Comparison of ENCODE assay signal across 1 cellular context in the genomic region with DNA sequence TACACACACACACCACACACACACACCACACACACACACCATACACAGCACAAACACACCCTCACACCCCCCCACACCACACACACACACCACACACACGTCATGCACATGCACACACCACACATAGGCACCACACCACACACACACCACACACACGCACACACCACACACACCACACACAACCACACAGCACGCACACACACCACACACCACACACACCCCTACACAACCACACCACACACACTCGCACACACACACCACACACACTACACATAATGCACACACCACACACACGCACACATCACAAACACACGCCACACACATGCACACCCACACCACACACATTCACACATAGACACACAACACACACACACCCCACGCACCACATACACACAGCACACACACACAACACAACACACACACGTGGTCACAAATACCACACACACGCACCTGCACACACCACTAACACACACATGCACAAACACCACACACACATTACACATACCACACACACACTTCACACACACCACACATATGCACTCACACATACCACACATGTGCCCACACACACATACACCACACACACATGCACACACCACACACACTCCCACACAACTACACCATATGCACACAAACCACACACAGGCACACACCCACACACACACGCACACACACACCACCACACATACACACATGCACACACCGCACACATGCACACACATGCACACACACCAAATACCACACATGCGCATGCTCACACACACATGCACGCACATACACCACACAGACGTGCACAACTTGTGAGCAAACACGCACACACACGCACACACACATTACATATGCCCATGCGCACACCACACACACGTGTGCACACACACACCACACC.
A peak's percentile ranks its signal among the peaks of the same experiment; 100 is the strongest.
TF ChIP-seq lines count a peak whose summit lies in the region.

No MANE protein-coding gene starts in this region.

TF ChIP-seq in HepG2, 621 proteins besides CTCF, POLR2A, EP300 and RAD21 (continues in another document):
- TF ChIP-seq, protein P1, sequence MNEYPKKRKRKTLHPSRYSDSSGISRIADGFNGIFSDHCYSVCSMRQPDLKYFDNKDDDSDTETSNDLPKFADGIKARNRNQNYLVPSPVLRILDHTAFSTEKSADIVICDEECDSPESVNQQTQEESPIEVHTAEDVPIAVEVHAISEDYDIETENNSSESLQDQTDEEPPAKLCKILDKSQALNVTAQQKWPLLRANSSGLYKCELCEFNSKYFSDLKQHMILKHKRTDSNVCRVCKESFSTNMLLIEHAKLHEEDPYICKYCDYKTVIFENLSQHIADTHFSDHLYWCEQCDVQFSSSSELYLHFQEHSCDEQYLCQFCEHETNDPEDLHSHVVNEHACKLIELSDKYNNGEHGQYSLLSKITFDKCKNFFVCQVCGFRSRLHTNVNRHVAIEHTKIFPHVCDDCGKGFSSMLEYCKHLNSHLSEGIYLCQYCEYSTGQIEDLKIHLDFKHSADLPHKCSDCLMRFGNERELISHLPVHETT (CRISPR knock-in tag; conservative IDR thresholded peaks at IDR 0.05), result no peak
- TF ChIP-seq HOXA3 (CRISPR knock-in tag; IDR thresholded peaks at IDR 0.05), result no peak
- TF ChIP-seq ZFYVE20 (CRISPR knock-in tag; IDR thresholded peaks at IDR 0.05; ENCODE audit: borderline replicate concordance, low read depth), result no peak
- TF ChIP-seq, protein P2, sequence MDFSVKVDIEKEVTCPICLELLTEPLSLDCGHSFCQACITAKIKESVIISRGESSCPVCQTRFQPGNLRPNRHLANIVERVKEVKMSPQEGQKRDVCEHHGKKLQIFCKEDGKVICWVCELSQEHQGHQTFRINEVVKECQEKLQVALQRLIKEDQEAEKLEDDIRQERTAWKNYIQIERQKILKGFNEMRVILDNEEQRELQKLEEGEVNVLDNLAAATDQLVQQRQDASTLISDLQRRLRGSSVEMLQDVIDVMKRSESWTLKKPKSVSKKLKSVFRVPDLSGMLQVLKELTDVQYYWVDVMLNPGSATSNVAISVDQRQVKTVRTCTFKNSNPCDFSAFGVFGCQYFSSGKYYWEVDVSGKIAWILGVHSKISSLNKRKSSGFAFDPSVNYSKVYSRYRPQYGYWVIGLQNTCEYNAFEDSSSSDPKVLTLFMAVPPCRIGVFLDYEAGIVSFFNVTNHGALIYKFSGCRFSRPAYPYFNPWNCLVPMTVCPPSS (IDR thresholded peaks at IDR 0.05), result peak; percentile 94
- TF ChIP-seq SRF (IDR thresholded peaks at IDR 0.05; ENCODE audit: low read depth, low read length), result no peak
- TF ChIP-seq, protein P3, sequence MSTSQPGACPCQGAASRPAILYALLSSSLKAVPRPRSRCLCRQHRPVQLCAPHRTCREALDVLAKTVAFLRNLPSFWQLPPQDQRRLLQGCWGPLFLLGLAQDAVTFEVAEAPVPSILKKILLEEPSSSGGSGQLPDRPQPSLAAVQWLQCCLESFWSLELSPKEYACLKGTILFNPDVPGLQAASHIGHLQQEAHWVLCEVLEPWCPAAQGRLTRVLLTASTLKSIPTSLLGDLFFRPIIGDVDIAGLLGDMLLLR (CRISPR knock-in tag; IDR thresholded peaks at IDR 0.05), result no peak
- peak; percentile 70; the same call in 1 of the 2 replicates for TF ChIP-seq MTA1 (CRISPR knock-in tag; IDR thresholded peaks at IDR 0.05; ENCODE audit: borderline replicate concordance)
- no peak for TF ChIP-seq KLF11 (CRISPR knock-in tag; IDR thresholded peaks at IDR 0.05)
- TF ChIP-seq HNRNPLL (IDR thresholded peaks at IDR 0.05; ENCODE audit: low read depth, low read length, poor library complexity, severe bottlenecking), result peak; percentile 52
- no peak for TF ChIP-seq POGZ (CRISPR knock-in tag; IDR thresholded peaks at IDR 0.05)
- TF ChIP-seq, protein P4, sequence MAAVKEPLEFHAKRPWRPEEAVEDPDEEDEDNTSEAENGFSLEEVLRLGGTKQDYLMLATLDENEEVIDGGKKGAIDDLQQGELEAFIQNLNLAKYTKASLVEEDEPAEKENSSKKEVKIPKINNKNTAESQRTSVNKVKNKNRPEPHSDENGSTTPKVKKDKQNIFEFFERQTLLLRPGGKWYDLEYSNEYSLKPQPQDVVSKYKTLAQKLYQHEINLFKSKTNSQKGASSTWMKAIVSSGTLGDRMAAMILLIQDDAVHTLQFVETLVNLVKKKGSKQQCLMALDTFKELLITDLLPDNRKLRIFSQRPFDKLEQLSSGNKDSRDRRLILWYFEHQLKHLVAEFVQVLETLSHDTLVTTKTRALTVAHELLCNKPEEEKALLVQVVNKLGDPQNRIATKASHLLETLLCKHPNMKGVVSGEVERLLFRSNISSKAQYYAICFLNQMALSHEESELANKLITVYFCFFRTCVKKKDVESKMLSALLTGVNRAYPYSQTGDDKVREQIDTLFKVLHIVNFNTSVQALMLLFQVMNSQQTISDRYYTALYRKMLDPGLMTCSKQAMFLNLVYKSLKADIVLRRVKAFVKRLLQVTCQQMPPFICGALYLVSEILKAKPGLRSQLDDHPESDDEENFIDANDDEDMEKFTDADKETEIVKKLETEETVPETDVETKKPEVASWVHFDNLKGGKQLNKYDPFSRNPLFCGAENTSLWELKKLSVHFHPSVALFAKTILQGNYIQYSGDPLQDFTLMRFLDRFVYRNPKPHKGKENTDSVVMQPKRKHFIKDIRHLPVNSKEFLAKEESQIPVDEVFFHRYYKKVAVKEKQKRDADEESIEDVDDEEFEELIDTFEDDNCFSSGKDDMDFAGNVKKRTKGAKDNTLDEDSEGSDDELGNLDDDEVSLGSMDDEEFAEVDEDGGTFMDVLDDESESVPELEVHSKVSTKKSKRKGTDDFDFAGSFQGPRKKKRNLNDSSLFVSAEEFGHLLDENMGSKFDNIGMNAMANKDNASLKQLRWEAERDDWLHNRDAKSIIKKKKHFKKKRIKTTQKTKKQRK (IDR thresholded peaks at IDR 0.05; ENCODE audit: low read length), result no peak
- TF ChIP-seq, protein P5, sequence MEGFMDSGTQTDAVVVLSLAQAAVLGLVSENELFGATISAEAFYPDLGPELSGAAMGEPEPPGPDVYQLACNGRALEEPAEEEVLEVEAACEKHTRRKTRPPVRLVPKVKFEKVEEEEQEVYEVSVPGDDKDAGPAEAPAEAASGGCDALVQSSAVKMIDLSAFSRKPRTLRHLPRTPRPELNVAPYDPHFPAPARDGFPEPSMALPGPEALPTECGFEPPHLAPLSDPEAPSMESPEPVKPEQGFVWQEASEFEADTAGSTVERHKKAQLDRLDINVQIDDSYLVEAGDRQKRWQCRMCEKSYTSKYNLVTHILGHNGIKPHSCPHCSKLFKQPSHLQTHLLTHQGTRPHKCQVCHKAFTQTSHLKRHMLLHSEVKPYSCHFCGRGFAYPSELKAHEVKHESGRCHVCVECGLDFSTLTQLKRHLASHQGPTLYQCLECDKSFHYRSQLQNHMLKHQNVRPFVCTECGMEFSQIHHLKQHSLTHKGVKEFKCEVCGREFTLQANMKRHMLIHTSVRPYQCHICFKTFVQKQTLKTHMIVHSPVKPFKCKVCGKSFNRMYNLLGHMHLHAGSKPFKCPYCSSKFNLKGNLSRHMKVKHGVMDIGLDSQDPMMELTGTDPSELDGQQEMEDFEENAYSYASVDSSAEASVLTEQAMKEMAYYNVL (CRISPR knock-in tag; IDR thresholded peaks at IDR 0.05; ENCODE audit: borderline replicate concordance), result no peak
- no peak for TF ChIP-seq RFX1 (IDR thresholded peaks at IDR 0.05)
- no peak for TF ChIP-seq CBX5 (CRISPR knock-in tag; IDR thresholded peaks at IDR 0.05; ENCODE audit: borderline replicate concordance)
- TF ChIP-seq ZNF496 (CRISPR knock-in tag; IDR thresholded peaks at IDR 0.05; ENCODE audit: insufficient replicate concordance), result no peak
- TF ChIP-seq, protein P6, sequence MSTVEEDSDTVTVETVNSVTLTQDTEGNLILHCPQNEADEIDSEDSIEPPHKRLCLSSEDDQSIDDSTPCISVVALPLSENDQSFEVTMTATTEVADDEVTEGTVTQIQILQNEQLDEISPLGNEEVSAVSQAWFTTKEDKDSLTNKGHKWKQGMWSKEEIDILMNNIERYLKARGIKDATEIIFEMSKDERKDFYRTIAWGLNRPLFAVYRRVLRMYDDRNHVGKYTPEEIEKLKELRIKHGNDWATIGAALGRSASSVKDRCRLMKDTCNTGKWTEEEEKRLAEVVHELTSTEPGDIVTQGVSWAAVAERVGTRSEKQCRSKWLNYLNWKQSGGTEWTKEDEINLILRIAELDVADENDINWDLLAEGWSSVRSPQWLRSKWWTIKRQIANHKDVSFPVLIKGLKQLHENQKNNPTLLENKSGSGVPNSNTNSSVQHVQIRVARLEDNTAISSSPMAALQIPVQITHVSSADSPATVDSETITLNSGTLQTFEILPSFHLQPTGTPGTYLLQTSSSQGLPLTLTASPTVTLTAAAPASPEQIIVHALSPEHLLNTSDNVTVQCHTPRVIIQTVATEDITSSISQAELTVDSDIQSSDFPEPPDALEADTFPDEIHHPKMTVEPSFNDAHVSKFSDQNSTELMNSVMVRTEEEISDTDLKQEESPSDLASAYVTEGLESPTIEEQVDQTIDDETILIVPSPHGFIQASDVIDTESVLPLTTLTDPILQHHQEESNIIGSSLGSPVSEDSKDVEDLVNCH (CRISPR knock-in tag; IDR thresholded peaks at IDR 0.05), result no peak
- TF ChIP-seq EED (CRISPR knock-in tag; IDR thresholded peaks at IDR 0.05), result no peak
- TF ChIP-seq MAFG (CRISPR knock-in tag; IDR thresholded peaks at IDR 0.05), result no peak
- TF ChIP-seq ZNF350 (CRISPR knock-in tag; IDR thresholded peaks at IDR 0.05; ENCODE audit: borderline replicate concordance, low read depth), result no peak
- no peak for TF ChIP-seq ISX (CRISPR knock-in tag; conservative IDR thresholded peaks at IDR 0.05)
- TF ChIP-seq NFKB2 (CRISPR knock-in tag; IDR thresholded peaks at IDR 0.05; ENCODE audit: borderline replicate concordance), result no peak
- TF ChIP-seq, protein P7, sequence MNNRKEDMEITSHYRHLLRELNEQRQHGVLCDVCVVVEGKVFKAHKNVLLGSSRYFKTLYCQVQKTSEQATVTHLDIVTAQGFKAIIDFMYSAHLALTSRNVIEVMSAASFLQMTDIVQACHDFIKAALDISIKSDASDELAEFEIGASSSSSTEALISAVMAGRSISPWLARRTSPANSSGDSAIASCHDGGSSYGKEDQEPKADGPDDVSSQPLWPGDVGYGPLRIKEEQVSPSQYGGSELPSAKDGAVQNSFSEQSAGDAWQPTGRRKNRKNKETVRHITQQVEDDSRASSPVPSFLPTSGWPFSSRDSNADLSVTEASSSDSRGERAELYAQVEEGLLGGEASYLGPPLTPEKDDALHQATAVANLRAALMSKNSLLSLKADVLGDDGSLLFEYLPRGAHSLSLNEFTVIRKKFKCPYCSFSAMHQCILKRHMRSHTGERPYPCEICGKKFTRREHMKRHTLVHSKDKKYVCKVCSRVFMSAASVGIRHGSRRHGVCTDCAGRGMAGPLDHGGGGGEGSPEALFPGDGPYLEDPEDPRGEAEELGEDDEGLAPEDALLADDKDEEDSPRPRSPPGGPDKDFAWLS (CRISPR knock-in tag; IDR thresholded peaks at IDR 0.05; ENCODE audit: borderline replicate concordance), result peak; percentile 61; the same call in 1 of the 2 replicates
- no peak for TF ChIP-seq ZNF879 (CRISPR knock-in tag; IDR thresholded peaks at IDR 0.05)
- TF ChIP-seq ZNF343 (CRISPR knock-in tag; IDR thresholded peaks at IDR 0.05), result no peak
- TF ChIP-seq ATF7 (IDR thresholded peaks at IDR 0.05), result peak; percentile 6; the same call in 1 of the 2 replicates
- TF ChIP-seq ATF7 (CRISPR knock-in tag; IDR thresholded peaks at IDR 0.05), result no peak
- TF ChIP-seq FOXP1 (IDR thresholded peaks at IDR 0.05), result no peak
- no peak for TF ChIP-seq FOXP1 (CRISPR knock-in tag; IDR thresholded peaks at IDR 0.05)
- TF ChIP-seq ZNF431 (CRISPR knock-in tag; IDR thresholded peaks at IDR 0.05; ENCODE audit: borderline replicate concordance, low read depth), result 0 out of 2 replicates have a peak, but pooled peaks have one; percentile 25
- TF ChIP-seq REPIN1 (CRISPR knock-in tag; IDR thresholded peaks at IDR 0.05; ENCODE audit: borderline replicate concordance, low read depth), result no peak
- TF ChIP-seq, protein P8, sequence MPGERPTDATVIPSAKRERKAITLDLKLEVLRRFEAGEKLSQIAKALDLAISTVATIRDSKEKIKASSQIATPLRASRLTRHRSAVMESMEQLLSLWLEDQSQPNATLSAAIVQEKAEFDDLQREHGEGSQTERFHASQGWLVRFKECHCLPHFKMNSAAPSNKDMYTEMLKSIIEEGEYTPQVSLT (CRISPR knock-in tag; IDR thresholded peaks at IDR 0.05; ENCODE audit: borderline replicate concordance, low read depth), result no peak
- TF ChIP-seq, protein P9, sequence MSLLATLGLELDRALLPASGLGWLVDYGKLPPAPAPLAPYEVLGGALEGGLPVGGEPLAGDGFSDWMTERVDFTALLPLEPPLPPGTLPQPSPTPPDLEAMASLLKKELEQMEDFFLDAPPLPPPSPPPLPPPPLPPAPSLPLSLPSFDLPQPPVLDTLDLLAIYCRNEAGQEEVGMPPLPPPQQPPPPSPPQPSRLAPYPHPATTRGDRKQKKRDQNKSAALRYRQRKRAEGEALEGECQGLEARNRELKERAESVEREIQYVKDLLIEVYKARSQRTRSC (CRISPR knock-in tag; IDR thresholded peaks at IDR 0.05; ENCODE audit: low read depth), result 0 out of 2 replicates have a peak, but pooled peaks have one; percentile 55
- no peak for TF ChIP-seq RFXANK (CRISPR knock-in tag; IDR thresholded peaks at IDR 0.05)
- TF ChIP-seq, protein P10, sequence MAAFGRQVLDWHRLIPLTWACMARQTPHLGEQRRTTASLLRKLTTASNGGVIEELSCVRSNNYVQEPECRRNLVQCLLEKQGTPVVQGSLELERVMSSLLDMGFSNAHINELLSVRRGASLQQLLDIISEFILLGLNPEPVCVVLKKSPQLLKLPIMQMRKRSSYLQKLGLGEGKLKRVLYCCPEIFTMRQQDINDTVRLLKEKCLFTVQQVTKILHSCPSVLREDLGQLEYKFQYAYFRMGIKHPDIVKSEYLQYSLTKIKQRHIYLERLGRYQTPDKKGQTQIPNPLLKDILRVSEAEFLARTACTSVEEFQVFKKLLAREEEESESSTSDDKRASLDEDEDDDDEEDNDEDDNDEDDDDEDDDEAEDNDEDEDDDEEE (CRISPR knock-in tag; IDR thresholded peaks at IDR 0.05), result no peak
- no peak for TF ChIP-seq CC2D1A (CRISPR knock-in tag; IDR thresholded peaks at IDR 0.05)
- 0 out of 2 replicates have a peak, but pooled peaks have one; percentile 85 for TF ChIP-seq HNRNPL (IDR thresholded peaks at IDR 0.05; ENCODE audit: low read depth, low read length)
- no peak for TF ChIP-seq NPAS2 (CRISPR knock-in tag; IDR thresholded peaks at IDR 0.05; ENCODE audit: borderline replicate concordance)
- no peak for TF ChIP-seq HMG20A (CRISPR knock-in tag; IDR thresholded peaks at IDR 0.05; ENCODE audit: borderline replicate concordance)
- no peak for TF ChIP-seq TBP (CRISPR knock-in tag; IDR thresholded peaks at IDR 0.05)
- no peak for TF ChIP-seq ZNF878 (CRISPR knock-in tag; IDR thresholded peaks at IDR 0.05)
- TF ChIP-seq ESRRA (CRISPR knock-in tag; IDR thresholded peaks at IDR 0.05; ENCODE audit: low read depth), result no peak
- no peak for TF ChIP-seq ZNF205 (CRISPR knock-in tag; IDR thresholded peaks at IDR 0.05)
- TF ChIP-seq, protein P11, sequence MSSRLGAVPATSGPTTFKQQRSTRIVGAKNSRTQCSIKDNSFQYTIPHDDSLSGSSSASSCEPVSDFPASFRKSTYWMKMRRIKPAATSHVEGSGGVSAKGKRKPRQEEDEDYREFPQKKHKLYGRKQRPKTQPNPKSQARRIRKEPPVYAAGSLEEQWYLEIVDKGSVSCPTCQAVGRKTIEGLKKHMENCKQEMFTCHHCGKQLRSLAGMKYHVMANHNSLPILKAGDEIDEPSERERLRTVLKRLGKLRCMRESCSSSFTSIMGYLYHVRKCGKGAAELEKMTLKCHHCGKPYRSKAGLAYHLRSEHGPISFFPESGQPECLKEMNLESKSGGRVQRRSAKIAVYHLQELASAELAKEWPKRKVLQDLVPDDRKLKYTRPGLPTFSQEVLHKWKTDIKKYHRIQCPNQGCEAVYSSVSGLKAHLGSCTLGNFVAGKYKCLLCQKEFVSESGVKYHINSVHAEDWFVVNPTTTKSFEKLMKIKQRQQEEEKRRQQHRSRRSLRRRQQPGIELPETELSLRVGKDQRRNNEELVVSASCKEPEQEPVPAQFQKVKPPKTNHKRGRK (CRISPR knock-in tag; IDR thresholded peaks at IDR 0.05), result no peak
- no peak for TF ChIP-seq ZNF720 (CRISPR knock-in tag; IDR thresholded peaks at IDR 0.05)
- no peak for TF ChIP-seq CBX1 (IDR thresholded peaks at IDR 0.05; ENCODE audit: low read depth)
- no peak for TF ChIP-seq HDAC6 (IDR thresholded peaks at IDR 0.05; ENCODE audit: low read depth, low read length)
